ENCODE assay signal across 12 cellular contexts in genomic region chr13:45327253-45327954, GRCh38. TPM values are rescaled to one million over a fixed set of nuclear protein-coding genes. Genes with fewer than 3 reads are reported as not detected.
DNase-seq lines count a peak whose midpoint lies in the region; ATAC-seq, FAIRE-seq and TF ChIP-seq lines count a peak whose summit lies in the region.
"Had no signal": no experiment of that assay in that cellular context is flagged by ENCODE, and none has a peak within 500 bp of the region (broad histone marks: within the 10 kb centered on the region; RNA-seq: fewer than 3 reads in every experiment).

No MANE protein-coding gene starts in this region.

- FAIRE-seq in RCC 7860 (lab: Jason Lieb, UNC): no peak

- CTCF ChIA-PET in RWPE1 (lab: Yijun Ruan, JAX): interaction anchor here (0.6 kb wide), 1 partner anchor 61 kb away, joined by 5 read pairs; no protein-coding TSS in a partner anchor

- POLR2A ChIA-PET in RWPE1 (lab: Yijun Ruan, JAX; ENCODE audit: low non-redundant PET): no interaction called here

- no peak for TF ChIP-seq EP300 in suprapubic skin (IDR thresholded peaks at IDR 0.05)

- H3K4me1 ChIP-seq in thoracic aorta (ENCODE audit: control insufficient read depth in 1 of 2, low read depth in 2 of 2) (peaks cover 51 to 74% of the 10 kb centered on the region in 2 donors), suprapubic skin (peaks cover 23% of the 10 kb centered on the region)

- no peaks in the 10 kb centered on the region for H3K27me3 ChIP-seq in thoracic aorta (replicated peaks; ENCODE audit: insufficient read depth)
- H3K27me3 ChIP-seq in suprapubic skin: no peaks in the 10 kb centered on the region

- H3K9me3 ChIP-seq in thoracic aorta (no peaks in the 10 kb centered on the region), suprapubic skin (no peaks in the 10 kb centered on the region)

- WGBS in suprapubic skin: 74% methylated on average over 9 of the region's 9 CpGs

- DNase-seq in activated naive CD4-positive, alpha-beta T cell treated with anti-CD3 and anti-CD28 coated beads, Interleukin-2, amount 50 U/mL, for 72 hours (ENCODE audit: low spot score in 2 of 2): no peak
- DNase-seq in activated naive CD4-positive, alpha-beta T cell treated with Interleukin-2 at 50 U/mL for 16 hours: no peak
- DNase-seq in RWPE1 (ENCODE audit: low spot score) (no peak), thoracic aorta (ENCODE audit: low spot score) (no peak), RCC 7860 (ENCODE audit: low spot score) (no peak), hepatic stellate cell (ENCODE audit: low spot score) (no peak), suprapubic skin (ENCODE audit: low spot score in 2 of 2) (no peak)
- DNase-seq: activated effector memory CD4-positive, alpha-beta T cell treated with anti-CD3 and anti-CD28 coated beads, Interleukin-2, amount 50 U/mL, for 16 hours; AML-193; NCI-H345 had no signal

- TF ChIP-seq CTCF in RWPE1 (conservative IDR thresholded peaks at IDR 0.05; ENCODE audit: low read depth) (no peak), thoracic aorta (IDR thresholded peaks at IDR 0.05) (no peak), suprapubic skin (IDR thresholded peaks at IDR 0.05) (no peak)

- TF ChIP-seq POLR2A in suprapubic skin (IDR thresholded peaks at IDR 0.05): no peak

- peak; percentile 2 to 39 for ATAC-seq in activated naive CD4-positive, alpha-beta T cell treated with anti-CD3 and anti-CD28 coated beads, Interleukin-2, amount 50 U/mL, for 72 hours
- ATAC-seq in esophagus mucosa (peak; percentile 41), thoracic aorta (ENCODE audit: insufficient number of reproducible peaks, low FRiP score, low read depth) (no peak)

- no peak overlapping the region for H3K4me3 ChIP-seq in thoracic aorta
- no peak overlapping the region for H3K4me3 ChIP-seq in suprapubic skin

- no peak overlapping the region for H3K27ac Mint-ChIP-seq in activated naive CD4-positive, alpha-beta T cell treated with anti-CD3 and anti-CD28 coated beads, Interleukin-2, amount 50 U/mL, for 72 hours

- H3K27ac ChIP-seq in RWPE1 (peak overlapping the region; percentile 78), thoracic aorta (peak overlapping the region; percentile 67 to 85), suprapubic skin (no peak overlapping the region)
- H3K27ac ChIP-seq: VCaP had no signal

- no peaks in the 10 kb centered on the region for H3K9me3 Mint-ChIP-seq in activated naive CD4-positive, alpha-beta T cell treated with anti-CD3 and anti-CD28 coated beads, Interleukin-2, amount 50 U/mL, for 72 hours

- H3K36me3 ChIP-seq in thoracic aorta: no peaks in the 10 kb centered on the region
- H3K36me3 ChIP-seq in suprapubic skin: no peaks in the 10 kb centered on the region

- H3K36me3 Mint-ChIP-seq in activated naive CD4-positive, alpha-beta T cell treated with anti-CD3 and anti-CD28 coated beads, Interleukin-2, amount 50 U/mL, for 72 hours: no peaks in the 10 kb centered on the region

RNA-seq across cellular contexts. Expression of gene TPT1, which starts 13.6 kb away (rescaled TPM):
- total RNA-seq in activated naive CD4-positive, alpha-beta T cell treated with anti-CD3 and anti-CD28 coated beads, Interleukin-2, amount 50 U/mL, for 72 hours: 1,000 to 10,000 TPM; 2,995 to 3,818 TPM
- total RNA-seq in esophagus mucosa (4,303 TPM), thoracic aorta (1,000 to 10,000 TPM; 1,970 to 2,340 TPM), suprapubic skin (1,000 to 10,000 TPM; 1,947 to 2,729 (median 2,521) TPM)
